ENCODE assay signal across 1 cellular context in the genomic region with DNA sequence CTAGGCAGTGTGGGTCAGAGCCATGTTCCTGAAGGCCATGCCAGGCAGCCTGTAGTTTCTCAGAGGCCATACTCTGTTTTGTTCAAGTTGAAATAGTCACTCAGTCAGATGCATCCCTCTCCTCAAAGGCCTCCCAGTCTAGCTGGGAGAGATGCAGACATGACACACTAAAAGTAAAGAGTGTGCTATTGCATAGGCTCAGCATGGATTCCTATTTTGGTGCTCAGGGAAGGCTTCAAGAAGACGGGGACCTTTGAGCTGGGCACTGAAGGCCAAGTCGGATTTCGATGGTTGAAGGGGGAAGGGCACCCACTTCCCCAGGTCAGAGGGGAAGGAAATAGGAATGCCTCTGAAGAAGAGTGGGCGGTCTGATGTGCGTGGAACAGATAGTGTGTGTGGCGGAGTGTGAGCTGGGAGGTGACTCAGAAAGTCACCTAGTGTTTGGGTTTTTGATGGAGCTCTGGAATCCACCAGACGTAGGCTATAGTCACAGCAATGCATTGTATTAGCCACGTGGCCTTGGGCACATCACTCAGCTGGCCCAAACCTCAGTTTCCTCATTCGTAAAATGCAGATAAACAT.
TF ChIP-seq lines count a peak whose summit lies in the region.

No MANE protein-coding gene starts in this region.

TF ChIP-seq in H1, 55 proteins besides CTCF, POLR2A, EP300 and RAD21:
- no peak for TF ChIP-seq CHD1 (IDR thresholded peaks at IDR 0.05; ENCODE audit: low read depth, low read length)
- TF ChIP-seq TAF1 (IDR thresholded peaks at IDR 0.05; ENCODE audit: low read depth, low read length) = no peak
- TF ChIP-seq JUND (IDR thresholded peaks at IDR 0.05; ENCODE audit: low read length) = no peak
- no peak for TF ChIP-seq TAF7 (optimal IDR thresholded peaks at IDR 0.05; ENCODE audit: borderline replicate concordance, low read depth, low read length)
- no peak for TF ChIP-seq SP2 (IDR thresholded peaks at IDR 0.05; ENCODE audit: low read length)
- TF ChIP-seq RNF2 (IDR thresholded peaks at IDR 0.05; ENCODE audit: borderline replicate concordance, low read depth, low read length, missing control alignments, poor library complexity, severe bottlenecking) = no peak
- no peak for TF ChIP-seq SRF (IDR thresholded peaks at IDR 0.05; ENCODE audit: low read depth, low read length)
- TF ChIP-seq SP1 (IDR thresholded peaks at IDR 0.05; ENCODE audit: low read depth, low read length) = no peak
TF ChIP-seq in H1: peak in this region for 0.
